In the genomic region with DNA sequence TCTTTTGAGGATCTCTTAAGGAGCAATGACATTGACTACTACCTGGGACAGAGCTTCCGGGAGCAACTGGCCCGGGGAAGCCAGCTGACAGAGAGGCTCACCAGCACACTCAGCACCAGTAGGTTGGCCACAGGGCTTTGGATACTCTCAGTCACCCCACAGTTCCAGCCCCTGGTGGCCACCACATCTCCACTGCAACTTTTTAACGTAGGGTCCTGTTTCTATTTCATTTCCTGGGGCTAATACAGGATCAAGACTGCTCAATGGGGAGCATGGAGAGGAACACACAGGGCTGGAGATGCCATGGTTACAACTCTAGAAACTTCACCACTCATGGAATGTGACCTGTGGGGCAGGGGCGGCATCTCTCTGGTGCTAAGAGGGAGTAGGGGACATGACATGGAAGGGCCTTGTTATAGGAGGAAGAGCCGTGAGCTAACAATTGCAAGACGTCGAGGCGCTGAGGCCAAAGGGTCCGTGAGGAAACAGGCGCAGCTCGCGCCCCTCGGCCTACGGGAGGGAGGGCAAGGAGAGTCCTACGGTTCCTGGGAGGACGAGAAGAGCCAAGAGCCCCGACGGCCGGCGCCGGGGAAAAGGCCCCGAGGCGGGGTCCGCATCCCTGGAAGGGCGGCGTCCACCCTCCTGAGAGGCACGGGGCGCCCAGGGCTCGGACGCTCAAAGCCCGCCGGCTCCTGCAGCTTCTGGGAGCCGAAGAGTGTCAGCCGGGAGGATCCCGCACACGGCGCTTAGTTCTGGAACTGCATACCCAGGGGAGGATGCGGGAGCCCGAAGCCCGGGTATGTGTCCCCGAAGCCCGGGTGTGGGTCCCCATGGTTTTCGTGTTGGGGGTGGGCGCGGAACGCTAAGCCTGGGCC, we compare ENCODE assay signal across 4 cellular contexts. TPM values are rescaled to one million over a fixed set of nuclear protein-coding genes. Genes with fewer than 3 reads are reported as not detected.
"Had no signal": no experiment of that assay in that cellular context is flagged by ENCODE, and none has a peak within 500 bp of the region (broad histone marks: within the 10 kb centered on the region; RNA-seq: fewer than 3 reads in every experiment).

No MANE protein-coding gene starts in this region.

RNA-seq across cellular contexts. Expression of gene RNU1-2, which starts 36.4 kb away (rescaled TPM):
- polyA plus RNA-seq: adrenal gland; hepatocyte; naive thymus-derived CD4-positive, alpha-beta T cell; pancreas had no signal
